ENCODE assay signal across 1 cellular context in genomic region chr22:26689553-26690301, GRCh38.
A peak's percentile ranks its signal among the peaks of the same experiment; 100 is the strongest.
TF ChIP-seq lines count a peak whose summit lies in the region.

No MANE protein-coding gene starts in this region.

TF ChIP-seq in GM23338, 12 proteins besides CTCF, POLR2A, EP300 and RAD21 (continued from another document):
- TF ChIP-seq ZNF462 (CRISPR knock-in tag; IDR thresholded peaks at IDR 0.05) (peak; percentile 60), REST (IDR thresholded peaks at IDR 0.05; ENCODE audit: unreplicated experiment) (no peak)
